25 cellular contexts compared by ENCODE assay signal in genomic region chr5:35842856-35843255, GRCh38.
"Had no signal": no experiment of that assay in that cellular context is flagged by ENCODE, and none has a peak within 500 bp of the region (broad histone marks: within the 10 kb centered on the region; RNA-seq: fewer than 3 reads in every experiment).

No MANE protein-coding gene starts in this region.

- DNase-seq: hippocampal formation; left ventricle myocardium inferior; midbrain; naive thymus-derived CD8-positive, alpha-beta T cell; nucleus accumbens; pancreas; posterior cingulate gyrus; retina; right cardiac atrium; stimulated activated CD4-positive, alpha-beta T cell treated with anti-CD3 and anti-CD28 coated beads, Interleukin-12 subunit alpha, Interleukin-12 subunit beta, amount 100 ng/mL, for 4 hours; stimulated activated CD4-positive, alpha-beta T cell treated with anti-CD3 and anti-CD28 coated beads, Interleukin-15, amount 100 ng/mL, for 24 hours; stimulated activated CD4-positive, alpha-beta T cell treated with anti-CD3 and anti-CD28 coated beads, Interleukin-2, amount 100 ng/mL, for 24 hours; stimulated activated CD4-positive, alpha-beta T cell treated with anti-CD3 and anti-CD28 coated beads, Interleukin-4, amount 100 ng/mL, for 1 hour; stimulated activated naive B cell treated with anti-CD40 and anti-IgM and Interleukin-4, amounts not matched to agents 10 μg/mL and 1 μg/mL and 100 μg/mL, for 72 hours; stimulated activated naive CD8-positive, alpha-beta T cell treated with anti-CD3 and anti-CD28 coated beads, Interleukin-15, Interleukin-2, amounts not matched to agents 100 U/mL and 50 U/mL, for 24 hours; stomach; testis; thyroid gland; transverse colon; upper lobe of left lung had no signal

- H3K36me3 ChIP-seq: left ventricle myocardium inferior, pancreas, prostate gland, stomach, thyroid gland, transverse colon, upper lobe of left lung, vagina had no signal

- H3K27ac ChIP-seq: left ventricle myocardium inferior, pancreas, prostate gland, skin epidermis, stomach, testis, thyroid gland, transverse colon, upper lobe of left lung, vagina had no signal

- H3K9me3 ChIP-seq: pancreas, prostate gland, testis, thyroid gland had no signal

- ATAC-seq: naive thymus-derived CD8-positive, alpha-beta T cell; pancreas; right cardiac atrium; sciatic nerve; stimulated activated naive B cell treated with anti-CD40 and anti-IgM and Interleukin-4, amounts not matched to agents 10 μg/mL and 1 μg/mL and 100 μg/mL, for 72 hours; stimulated activated naive CD8-positive, alpha-beta T cell treated with anti-CD3 and anti-CD28 coated beads, Interleukin-15, Interleukin-2, amounts not matched to agents 100 U/mL and 50 U/mL, for 24 hours had no signal

- H3K4me3 ChIP-seq: left ventricle myocardium inferior, lung, pancreas, prostate gland, skin epidermis, stomach, testis, thyroid gland, transverse colon, upper lobe of left lung, vagina had no signal

- H3K4me1 ChIP-seq: left ventricle myocardium inferior, pancreas, prostate gland, stomach, testis, thyroid gland, transverse colon, upper lobe of left lung, vagina had no signal
